In the genomic region with DNA sequence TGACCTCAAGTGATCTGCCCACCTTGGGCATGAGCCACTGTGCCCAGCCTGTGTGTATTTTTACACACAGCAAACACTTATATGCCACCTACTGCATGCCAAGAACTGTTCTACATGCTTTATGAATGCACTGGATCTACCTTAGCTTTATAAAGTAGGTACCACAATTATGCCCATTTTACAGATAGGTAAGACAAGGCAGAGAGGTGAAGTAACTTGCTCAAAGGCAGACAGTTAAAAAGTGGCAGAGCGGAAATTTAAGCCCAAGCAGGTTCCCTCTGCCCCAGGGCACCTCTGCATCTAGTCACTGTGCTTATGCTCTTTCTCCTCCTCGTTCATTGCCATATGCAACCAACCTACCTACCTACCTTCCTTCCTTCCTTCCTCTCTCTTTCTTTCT, we compare ENCODE assay signal across 1 cellular context.
TF ChIP-seq lines count a peak whose summit lies in the region.

No MANE protein-coding gene starts in this region.

TF ChIP-seq in K562, 482 proteins besides CTCF, POLR2A, EP300 and RAD21:
- TF ChIP-seq BCOR (IDR thresholded peaks at IDR 0.05) (peak; percentile 80), EGR1 (conservative IDR thresholded peaks at IDR 0.05) (no peak), HDAC3 (IDR thresholded peaks at IDR 0.05; ENCODE audit: borderline replicate concordance, partially characterized antibody) (no peak), RBBP5 (IDR thresholded peaks at IDR 0.05; ENCODE audit: borderline replicate concordance, insufficient read depth, low read length, poor library complexity, severe bottlenecking) (no peak), TGIF2 (CRISPR knock-in tag; IDR thresholded peaks at IDR 0.05) (no peak), RBM25 (IDR thresholded peaks at IDR 0.05; ENCODE audit: low read depth, low read length, severe bottlenecking) (peak; percentile 91), ADNP (tag; IDR thresholded peaks at IDR 0.05) (0 out of 2 replicates have a peak, but pooled peaks have one; percentile 38), RCOR1 (IDR thresholded peaks at IDR 0.05; ENCODE audit: borderline replicate concordance in 1 of 2, low read depth in 2 of 2, low read length in 2 of 2) (0 out of 4 replicates have a peak, but pooled peaks of 1 of the 2 experiments have one; percentile 9), SIX5 (IDR thresholded peaks at IDR 0.05; ENCODE audit: borderline replicate concordance in 1 of 2, insufficient read depth in 1 of 2, low read depth in 1 of 2, low read length in 2 of 2) (no peak), SREBF1 (IDR thresholded peaks at IDR 0.05; ENCODE audit: borderline replicate concordance, low read depth, low read length) (no peak), RBFOX2 (IDR thresholded peaks at IDR 0.05; ENCODE audit: low read depth, low read length) (no peak), HDAC2 (IDR thresholded peaks at IDR 0.05) (0 out of 2 replicates have a peak, but pooled peaks have one; percentile 19), SMARCA5 (IDR thresholded peaks at IDR 0.05) (peak; percentile 30; the same call in 1 of the 2 replicates), EZH2 (IDR thresholded peaks at IDR 0.05; ENCODE audit: borderline replicate concordance, low read depth, low read length) (no peak), KDM1A (IDR thresholded peaks at IDR 0.05) (peak; percentile 49 to 59; a peak in 2 of 4 replicates), CBX2 (IDR thresholded peaks at IDR 0.05; ENCODE audit: insufficient read depth, low read length, poor library complexity, severe bottlenecking) (no peak)
- TF ChIP-seq, protein P1, sequence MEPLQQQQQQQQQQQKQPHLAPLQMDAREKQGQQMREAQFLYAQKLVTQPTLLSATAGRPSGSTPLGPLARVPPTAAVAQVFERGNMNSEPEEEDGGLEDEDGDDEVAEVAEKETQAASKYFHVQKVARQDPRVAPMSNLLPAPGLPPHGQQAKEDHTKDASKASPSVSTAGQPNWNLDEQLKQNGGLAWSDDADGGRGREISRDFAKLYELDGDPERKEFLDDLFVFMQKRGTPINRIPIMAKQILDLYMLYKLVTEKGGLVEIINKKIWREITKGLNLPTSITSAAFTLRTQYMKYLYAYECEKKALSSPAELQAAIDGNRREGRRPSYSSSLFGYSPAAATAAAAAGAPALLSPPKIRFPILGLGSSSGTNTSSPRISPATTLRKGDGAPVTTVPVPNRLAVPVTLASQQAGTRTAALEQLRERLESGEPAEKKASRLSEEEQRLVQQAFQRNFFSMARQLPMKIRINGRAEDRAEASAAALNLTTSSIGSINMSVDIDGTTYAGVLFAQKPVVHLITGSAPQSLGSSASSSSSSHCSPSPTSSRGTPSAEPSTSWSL (CRISPR knock-in tag; IDR thresholded peaks at IDR 0.05; ENCODE audit: borderline replicate concordance), result no peak
- TF ChIP-seq, protein P2, sequence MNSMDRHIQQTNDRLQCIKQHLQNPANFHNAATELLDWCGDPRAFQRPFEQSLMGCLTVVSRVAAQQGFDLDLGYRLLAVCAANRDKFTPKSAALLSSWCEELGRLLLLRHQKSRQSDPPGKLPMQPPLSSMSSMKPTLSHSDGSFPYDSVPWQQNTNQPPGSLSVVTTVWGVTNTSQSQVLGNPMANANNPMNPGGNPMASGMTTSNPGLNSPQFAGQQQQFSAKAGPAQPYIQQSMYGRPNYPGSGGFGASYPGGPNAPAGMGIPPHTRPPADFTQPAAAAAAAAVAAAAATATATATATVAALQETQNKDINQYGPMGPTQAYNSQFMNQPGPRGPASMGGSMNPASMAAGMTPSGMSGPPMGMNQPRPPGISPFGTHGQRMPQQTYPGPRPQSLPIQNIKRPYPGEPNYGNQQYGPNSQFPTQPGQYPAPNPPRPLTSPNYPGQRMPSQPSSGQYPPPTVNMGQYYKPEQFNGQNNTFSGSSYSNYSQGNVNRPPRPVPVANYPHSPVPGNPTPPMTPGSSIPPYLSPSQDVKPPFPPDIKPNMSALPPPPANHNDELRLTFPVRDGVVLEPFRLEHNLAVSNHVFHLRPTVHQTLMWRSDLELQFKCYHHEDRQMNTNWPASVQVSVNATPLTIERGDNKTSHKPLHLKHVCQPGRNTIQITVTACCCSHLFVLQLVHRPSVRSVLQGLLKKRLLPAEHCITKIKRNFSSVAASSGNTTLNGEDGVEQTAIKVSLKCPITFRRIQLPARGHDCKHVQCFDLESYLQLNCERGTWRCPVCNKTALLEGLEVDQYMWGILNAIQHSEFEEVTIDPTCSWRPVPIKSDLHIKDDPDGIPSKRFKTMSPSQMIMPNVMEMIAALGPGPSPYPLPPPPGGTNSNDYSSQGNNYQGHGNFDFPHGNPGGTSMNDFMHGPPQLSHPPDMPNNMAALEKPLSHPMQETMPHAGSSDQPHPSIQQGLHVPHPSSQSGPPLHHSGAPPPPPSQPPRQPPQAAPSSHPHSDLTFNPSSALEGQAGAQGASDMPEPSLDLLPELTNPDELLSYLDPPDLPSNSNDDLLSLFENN (IDR thresholded peaks at IDR 0.05; ENCODE audit: low read depth in 2 of 2, low read length in 2 of 2), result no peak
